9 cellular contexts compared by ENCODE assay signal in genomic region chr1:43834280-43835140, GRCh38.
A peak's percentile ranks its signal among the peaks of the same experiment; 100 is the strongest.
DNase-seq lines count a peak whose midpoint lies in the region; ATAC-seq lines count a peak whose summit lies in the region.
"Had no signal": no experiment of that assay in that cellular context is flagged by ENCODE, and none has a peak within 500 bp of the region (broad histone marks: within the 10 kb centered on the region; RNA-seq: fewer than 3 reads in every experiment).

No MANE protein-coding gene starts in this region.

- ATAC-seq in naive thymus-derived CD4-positive, alpha-beta T cell = no peak
- ATAC-seq in HG03442 (IDR thresholded peaks at IDR 0.05; ENCODE audit: unreplicated experiment) = no peak
- no peak for ATAC-seq in GM19463 (IDR thresholded peaks at IDR 0.05; ENCODE audit: unreplicated experiment)

- H3K27me3 Mint-ChIP-seq in naive thymus-derived CD4-positive, alpha-beta T cell = no peaks in the 10 kb centered on the region
- H3K27me3 Mint-ChIP-seq: central memory CD8-positive, alpha-beta T cell had no signal

- DNase-seq in CD1c-positive myeloid dendritic cell (ENCODE audit: extremely low spot score) (peak; percentile 84), MV-4-11 (lab: John Stamatoyannopoulos, UW) (peak; percentile 99), brain pericyte (ENCODE audit: low read depth, low spot score) (peak; percentile 67), NCI-H526 (lab: John Stamatoyannopoulos, UW) (no peak), germinal center (ENCODE audit: low spot score) (no peak)
- no peak for DNase-seq in naive thymus-derived CD4-positive, alpha-beta T cell

- no peak overlapping the region for H3K4me3 ChIP-seq in naive thymus-derived CD4-positive, alpha-beta T cell (ENCODE audit: low read length)

- H3K36me3 ChIP-seq in naive thymus-derived CD4-positive, alpha-beta T cell (ENCODE audit: control insufficient read depth in 2 of 3, insufficient read depth in 3 of 3, low read length in 3 of 3) = peaks cover 0 to 13% (median 0%) of the 10 kb centered on the region in 3 experiments

- no peaks in the 10 kb centered on the region for H3K9me3 Mint-ChIP-seq in naive thymus-derived CD4-positive, alpha-beta T cell
- H3K9me3 Mint-ChIP-seq: central memory CD8-positive, alpha-beta T cell had no signal

- peaks cover 23 to 75% (median 60%) of the 10 kb centered on the region in 7 donors for H3K4me1 Mint-ChIP-seq in naive thymus-derived CD4-positive, alpha-beta T cell

- H3K36me3 Mint-ChIP-seq in naive thymus-derived CD4-positive, alpha-beta T cell = peaks cover 7 to 31% (median 14%) of the 10 kb centered on the region in 5 donors

- no peak overlapping the region for H3K27ac ChIP-seq in naive thymus-derived CD4-positive, alpha-beta T cell (ENCODE audit: low read depth, low read length)

- POLR2A ChIA-PET in naive thymus-derived CD4-positive, alpha-beta T cell (lab: Charles Lee) = no interaction called here

- no peaks in the 10 kb centered on the region for H3K27me3 ChIP-seq in naive thymus-derived CD4-positive, alpha-beta T cell (ENCODE audit: control insufficient read depth in 2 of 2, insufficient read depth in 2 of 2, low read length in 2 of 2)

- H3K27ac Mint-ChIP-seq in naive thymus-derived CD4-positive, alpha-beta T cell = peak overlapping the region in 8 of 9 donors; percentile 44 to 74 (median 66)

- CTCF ChIA-PET in naive thymus-derived CD4-positive, alpha-beta T cell (lab: Charles Lee) = no interaction called here

- H3K4me3 Mint-ChIP-seq in naive thymus-derived CD4-positive, alpha-beta T cell = peak overlapping the region in 7 of 10 donors; percentile 5 to 82 (median 48)
- H3K4me3 Mint-ChIP-seq: central memory CD8-positive, alpha-beta T cell had no signal

- H3K9me3 ChIP-seq in naive thymus-derived CD4-positive, alpha-beta T cell (ENCODE audit: control insufficient read depth in 2 of 3, low read length in 3 of 3) = no peaks in the 10 kb centered on the region

- H3K4me1 ChIP-seq in naive thymus-derived CD4-positive, alpha-beta T cell (ENCODE audit: control insufficient read depth in 2 of 2, insufficient read depth in 2 of 2, low read length in 2 of 2) = peaks cover 3 to 34% of the 10 kb centered on the region in 2 donors

- intact Hi-C loops in naive thymus-derived CD4-positive, alpha-beta T cell (cut with micrococcal nuclease) = no loop called here

Comparison
In these comparisons a context has a peak if more than half of its experiments do, and no peak if none do; other contexts are left out.
1. DNase-seq: peak in CD1c-positive myeloid dendritic cell (single experiment), MV-4-11 (single experiment) and brain pericyte (single experiment); none in naive thymus-derived CD4-positive, alpha-beta T cell (0 of 9), NCI-H526 (0 of 2) and germinal center (single experiment).